In the genomic region with DNA sequence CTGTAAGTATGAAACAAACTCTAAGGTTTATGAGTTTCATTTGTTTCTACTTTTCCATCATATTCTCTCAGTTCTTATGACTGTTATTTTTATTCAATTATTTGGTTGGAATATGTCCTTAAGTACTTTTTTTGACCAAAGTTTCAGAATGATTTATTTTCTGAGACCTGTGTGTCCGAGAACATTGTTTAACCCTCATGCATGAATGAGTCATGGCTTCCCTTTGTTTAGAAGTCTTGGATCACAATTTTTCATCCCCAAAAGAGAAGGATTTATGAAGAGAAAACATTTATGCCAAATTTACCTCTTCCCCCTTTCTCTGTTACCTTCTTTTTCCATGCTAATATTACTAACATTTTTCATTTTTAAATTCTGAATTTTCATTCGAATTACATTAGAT, we compare ENCODE assay signal across 29 cellular contexts.
DNase-seq lines count a peak whose midpoint lies in the region; ATAC-seq, FAIRE-seq and TF ChIP-seq lines count a peak whose summit lies in the region.
"Had no signal": no experiment of that assay in that cellular context is flagged by ENCODE, and none has a peak within 500 bp of the region (broad histone marks: within the 10 kb centered on the region; RNA-seq: fewer than 3 reads in every experiment).

No MANE protein-coding gene starts in this region.

- ATAC-seq in T-helper 17 cell, result no peak
- ATAC-seq: activated CD8-positive, alpha-beta memory T cell treated with anti-CD3 and anti-CD28 coated beads, Interleukin-2, amount 10 ng/mL, durations not matched to agents 7 days and 5 days; foreskin keratinocyte; right lobe of liver; stimulated activated naive CD8-positive, alpha-beta T cell treated with anti-CD3 and anti-CD28 coated beads, Interleukin-15, amount 100 ng/mL, for 72 hours had no signal

- no peak overlapping the region for H3K27ac Mint-ChIP-seq in T-helper 17 cell
- H3K27ac Mint-ChIP-seq: activated CD8-positive, alpha-beta memory T cell treated with anti-CD3 and anti-CD28 coated beads, Interleukin-2, amount 10 ng/mL, durations not matched to agents 7 days and 5 days; activated naive CD8-positive, alpha-beta T cell; activated T-helper 1 cell treated with anti-CD3 and anti-CD28 coated beads, Interleukin-12 subunit alpha, Interleukin-12 subunit beta, Interleukin-2, Interleukin-4 antibody, amounts not matched to agents 30 ng/mL and 10 ng/mL and 1 ng/mL, durations not matched to agents 14 hours and 24 hours and 36 hours; brain; CD14-positive monocyte; HFFc6 had no signal

- TF ChIP-seq CTCF in epithelial cell of esophagus (IDR thresholded peaks at IDR 0.05; ENCODE audit: insufficient read depth, low read depth, low read length, missing control alignments) (no peak), BE2C (IDR thresholded peaks at IDR 0.05; ENCODE audit: low read depth, low read length) (no peak)

- POLR2A ChIA-PET in HEK293T (lab: Yijun Ruan, JAX), result no interaction called here

- H3K27me3 ChIP-seq in adipocyte (replicated peaks; ENCODE audit: control insufficient read depth, insufficient read depth, low read length), result no peaks in the 10 kb centered on the region
- H3K27me3 ChIP-seq in small intestine (ENCODE audit: control insufficient read depth in 2 of 2, insufficient read depth in 2 of 2, low read length in 2 of 2), result no peaks in the 10 kb centered on the region
- H3K27me3 ChIP-seq in BE2C, result no peaks in the 10 kb centered on the region
- H3K27me3 ChIP-seq: foreskin keratinocyte, MG63, right lobe of liver, tibial artery had no signal

- H3K9me3 ChIP-seq in adipocyte (ENCODE audit: control insufficient read depth, low read length), result no peaks in the 10 kb centered on the region
- no peaks in the 10 kb centered on the region for H3K9me3 ChIP-seq in small intestine (ENCODE audit: control insufficient read depth, low read depth)
- no peaks in the 10 kb centered on the region for H3K9me3 ChIP-seq in T-helper 17 cell (ENCODE audit: control insufficient read depth, low read length, poor library complexity, severe bottlenecking)
- no peaks in the 10 kb centered on the region; the same call in 1 of the 2 replicates for H3K9me3 ChIP-seq in BE2C
- H3K9me3 ChIP-seq: left ventricle myocardium inferior, MG63, right lobe of liver, tibial artery had no signal

- H3K4me3 ChIP-seq in adipocyte (ENCODE audit: low read length) (no peak overlapping the region), epithelial cell of esophagus (ENCODE audit: low read length) (no peak overlapping the region), small intestine (ENCODE audit: low read depth in 1 of 2, low read length in 2 of 2) (no peak overlapping the region), BE2C (ENCODE audit: low read depth, low read length) (no peak overlapping the region)
- H3K4me3 ChIP-seq: left ventricle myocardium inferior, MG63, right lobe of liver, tibial artery had no signal

- no peaks in the 10 kb centered on the region for H3K36me3 Mint-ChIP-seq in T-helper 17 cell (ENCODE audit: low read depth)
- H3K36me3 Mint-ChIP-seq: activated CD8-positive, alpha-beta memory T cell treated with anti-CD3 and anti-CD28 coated beads, Interleukin-2, amount 10 ng/mL, durations not matched to agents 7 days and 5 days; activated naive CD8-positive, alpha-beta T cell; brain; CD14-positive monocyte had no signal

- H3K27ac ChIP-seq in small intestine (ENCODE audit: low read depth in 1 of 2, low read length in 1 of 2), result no peak overlapping the region
- H3K27ac ChIP-seq: foreskin keratinocyte, left ventricle myocardium inferior, right lobe of liver, tibial artery, WERI-Rb-1 had no signal

- H3K27me3 Mint-ChIP-seq in T-helper 17 cell, result no peaks in the 10 kb centered on the region
- H3K27me3 Mint-ChIP-seq: activated CD8-positive, alpha-beta memory T cell treated with anti-CD3 and anti-CD28 coated beads, Interleukin-2, amount 10 ng/mL, durations not matched to agents 7 days and 5 days had no signal

- peak; percentile 50 for DNase-seq in ELR (ENCODE audit: low read depth)
- DNase-seq in adipocyte (ENCODE audit: low read depth), result peak; percentile 19
- peak; percentile 7 for DNase-seq in epithelial cell of esophagus (ENCODE audit: low read depth)
- DNase-seq in myocyte (ENCODE audit: low read depth), result peak; percentile 24
- no peak for DNase-seq in small intestine
- no peak for DNase-seq in HEK293T (ENCODE audit: extremely low spot score)
- DNase-seq in T-helper 17 cell, result no peak
- no peak for DNase-seq in BE2C
- DNase-seq: activated CD4-positive, alpha-beta T cell treated with anti-CD3 and anti-CD28 coated beads, Interleukin-2, amount 50 U/mL, for 1 hour; activated CD8-positive, alpha-beta memory T cell treated with anti-CD3 and anti-CD28 coated beads, Interleukin-2, amount 10 ng/mL, durations not matched to agents 7 days and 5 days; foreskin keratinocyte; HFFc6; left ventricle myocardium inferior; MG63; NCI-H2029 treated with DMSO at 0.1 percent for 48 hours; NCI-H345; NCI-H774; right lobe of liver; stimulated activated CD4-positive, alpha-beta T cell treated with anti-CD3 and anti-CD28 coated beads, Interleukin-15, amount 100 ng/mL, for 24 hours; stimulated activated naive CD8-positive, alpha-beta T cell treated with anti-CD3 and anti-CD28 coated beads, Interleukin-15, amount 100 ng/mL, for 72 hours; tibial artery; WERI-Rb-1 had no signal

- WGBS in small intestine, 3 donors, result 64 to 77% (median 77%) methylated on average over 2 of the region's 2 CpGs

- FAIRE-seq in small intestine (lab: Jason Lieb, UNC), result no peak
- FAIRE-seq: colon, endometrium had no signal

- no peaks in the 10 kb centered on the region for H3K36me3 ChIP-seq in adipocyte (ENCODE audit: control insufficient read depth, insufficient read depth, low read length, severe bottlenecking)
- H3K36me3 ChIP-seq in small intestine (ENCODE audit: control insufficient read depth in 2 of 2, insufficient read depth in 2 of 2, low read length in 2 of 2), result no peaks in the 10 kb centered on the region
- no peaks in the 10 kb centered on the region for H3K36me3 ChIP-seq in BE2C
- H3K36me3 ChIP-seq: left ventricle myocardium inferior, MG63, right lobe of liver, tibial artery, WERI-Rb-1 had no signal

- CTCF ChIA-PET in HEK293T (lab: Yijun Ruan, JAX), result no interaction called here

- H3K4me1 ChIP-seq in adipocyte (ENCODE audit: control insufficient read depth, insufficient read depth, low read length) (no peaks in the 10 kb centered on the region), small intestine (ENCODE audit: control insufficient read depth in 2 of 2, insufficient read depth in 1 of 2, low read depth in 1 of 2, low read length in 1 of 2) (no peaks in the 10 kb centered on the region), BE2C (no peaks in the 10 kb centered on the region)
- H3K4me1 ChIP-seq: foreskin keratinocyte, left ventricle myocardium inferior, right lobe of liver, tibial artery had no signal

- no peaks in the 10 kb centered on the region for H3K4me1 Mint-ChIP-seq in T-helper 17 cell
- H3K4me1 Mint-ChIP-seq: activated CD8-positive, alpha-beta memory T cell treated with anti-CD3 and anti-CD28 coated beads, Interleukin-2, amount 10 ng/mL, durations not matched to agents 7 days and 5 days; brain; CD14-positive monocyte; nephron; stimulated activated naive CD8-positive, alpha-beta T cell treated with anti-CD3 and anti-CD28 coated beads, Interleukin-15, amount 100 ng/mL, for 72 hours had no signal

- H3K9ac ChIP-seq in adipocyte (ENCODE audit: low read length), result no peak overlapping the region

- no peak overlapping the region for H3K4me3 Mint-ChIP-seq in T-helper 17 cell
- H3K4me3 Mint-ChIP-seq: activated CD8-positive, alpha-beta memory T cell treated with anti-CD3 and anti-CD28 coated beads, Interleukin-2, amount 10 ng/mL, durations not matched to agents 7 days and 5 days; activated naive CD8-positive, alpha-beta T cell; activated T-helper 1 cell treated with anti-CD3 and anti-CD28 coated beads, Interleukin-12 subunit alpha, Interleukin-12 subunit beta, Interleukin-2, Interleukin-4 antibody, amounts not matched to agents 30 ng/mL and 10 ng/mL and 1 ng/mL, durations not matched to agents 14 hours and 24 hours and 36 hours; brain; CD14-positive monocyte; HFFc6; nephron; stimulated activated naive CD8-positive, alpha-beta T cell treated with anti-CD3 and anti-CD28 coated beads, Interleukin-15, amount 100 ng/mL, for 72 hours had no signal

TF ChIP-seq in HEK293T, 16 proteins besides CTCF, POLR2A, EP300 and RAD21:
- no peak for TF ChIP-seq NFRKB (IDR thresholded peaks at IDR 0.05)
- TF ChIP-seq, protein P1, sequence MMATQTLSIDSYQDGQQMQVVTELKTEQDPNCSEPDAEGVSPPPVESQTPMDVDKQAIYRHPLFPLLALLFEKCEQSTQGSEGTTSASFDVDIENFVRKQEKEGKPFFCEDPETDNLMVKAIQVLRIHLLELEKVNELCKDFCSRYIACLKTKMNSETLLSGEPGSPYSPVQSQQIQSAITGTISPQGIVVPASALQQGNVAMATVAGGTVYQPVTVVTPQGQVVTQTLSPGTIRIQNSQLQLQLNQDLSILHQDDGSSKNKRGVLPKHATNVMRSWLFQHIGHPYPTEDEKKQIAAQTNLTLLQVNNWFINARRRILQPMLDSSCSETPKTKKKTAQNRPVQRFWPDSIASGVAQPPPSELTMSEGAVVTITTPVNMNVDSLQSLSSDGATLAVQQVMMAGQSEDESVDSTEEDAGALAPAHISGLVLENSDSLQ (IDR thresholded peaks at IDR 0.05), result no peak
- no peak for TF ChIP-seq HDGF (IDR thresholded peaks at IDR 0.05; ENCODE audit: borderline replicate concordance)
- TF ChIP-seq SUZ12 (IDR thresholded peaks at IDR 0.05), result no peak
- no peak for TF ChIP-seq LEF1 (IDR thresholded peaks at IDR 0.05; ENCODE audit: borderline replicate concordance)
- no peak for TF ChIP-seq ZNF384 (IDR thresholded peaks at IDR 0.05)
- TF ChIP-seq L3MBTL2 (conservative IDR thresholded peaks at IDR 0.05), result no peak
- no peak for TF ChIP-seq SP1 (IDR thresholded peaks at IDR 0.05)
- no peak for TF ChIP-seq CTBP1 (IDR thresholded peaks at IDR 0.05; ENCODE audit: borderline replicate concordance)
- no peak for TF ChIP-seq BHLHE40 (IDR thresholded peaks at IDR 0.05; ENCODE audit: borderline replicate concordance)
- no peak for TF ChIP-seq ARNT (IDR thresholded peaks at IDR 0.05)
- no peak for TF ChIP-seq FOXK2 (IDR thresholded peaks at IDR 0.05)
- TF ChIP-seq ELF4 (IDR thresholded peaks at IDR 0.05), result no peak
- no peak for TF ChIP-seq FOXA1 (IDR thresholded peaks at IDR 0.05)
TF ChIP-seq in HEK293T: peak in this region for 0.

Comparison
In these comparisons a context has a peak if more than half of its experiments do, and no peak if none do; other contexts are left out.
1. DNase-seq: peak in ELR (single experiment), adipocyte (single experiment), epithelial cell of esophagus (single experiment) and myocyte (single experiment); none in small intestine (single experiment), HEK293T (single experiment), T-helper 17 cell (0 of 3) and BE2C (single experiment).